ENCODE assay signal across 14 cellular contexts in genomic region chr10:119020627-119020946, GRCh38. TPM values are rescaled to one million over a fixed set of nuclear protein-coding genes. Genes with fewer than 3 reads are reported as not detected.
DNase-seq lines count a peak whose midpoint lies in the region; ATAC-seq and TF ChIP-seq lines count a peak whose summit lies in the region.
"Had no signal": no experiment of that assay in that cellular context is flagged by ENCODE, and none has a peak within 500 bp of the region (broad histone marks: within the 10 kb centered on the region; RNA-seq: fewer than 3 reads in every experiment).

No MANE protein-coding gene starts in this region.

- H3K27ac ChIP-seq in sigmoid colon (no peak overlapping the region), stomach (no peak overlapping the region)
- H3K27ac ChIP-seq: esophagus squamous epithelium, neutrophil had no signal

- H3K4me1 ChIP-seq in sigmoid colon = peaks cover 0 to 21% (median 11%) of the 10 kb centered on the region in 4 donors
- H3K4me1 ChIP-seq in stomach = peaks cover 8 to 18% (median 9%) of the 10 kb centered on the region in 4 donors

- TF ChIP-seq EP300 in Ishikawa (IDR thresholded peaks at IDR 0.05; ENCODE audit: borderline replicate concordance) = no peak
- TF ChIP-seq EP300 in sigmoid colon (IDR thresholded peaks at IDR 0.05) = no peak
- no peak for TF ChIP-seq EP300 in stomach (IDR thresholded peaks at IDR 0.05)

- H3K9me3 Mint-ChIP-seq in T-helper 1 cell treated with Interleukin-12 subunit alpha and Interleukin-12 subunit beta and Interleukin-4 antibody, amounts not matched to agents 30 μg/mL and 1 μg/mL, for 36 hours = peaks cover 3% of the 10 kb centered on the region
- no peaks in the 10 kb centered on the region for H3K9me3 Mint-ChIP-seq in dendritic cell treated with granulocyte-macrophage colony-stimulating factor and Interleukin-4, amounts not matched to agents 40 ng/mL and 50 ng/mL, for 4 days
- H3K9me3 Mint-ChIP-seq: central memory CD8-positive, alpha-beta T cell; T-cell had no signal

- ATAC-seq in GM18870 (IDR thresholded peaks at IDR 0.05; ENCODE audit: unreplicated experiment) = no peak
- ATAC-seq: T-cell had no signal

- TF ChIP-seq RAD21 in Ishikawa (IDR thresholded peaks at IDR 0.05; ENCODE audit: low read depth) = no peak

- WGBS in sigmoid colon, 2 donors = 9 to 39% methylated on average over 2 of the region's 2 CpGs
- WGBS in stomach, 5 donors = 12 to 27% (median 21%) methylated on average over 2 of the region's 2 CpGs

- H3K36me3 Mint-ChIP-seq in T-helper 1 cell treated with Interleukin-12 subunit alpha and Interleukin-12 subunit beta and Interleukin-4 antibody, amounts not matched to agents 30 μg/mL and 1 μg/mL, for 36 hours (ENCODE audit: low read depth) = no peaks in the 10 kb centered on the region
- no peaks in the 10 kb centered on the region for H3K36me3 Mint-ChIP-seq in dendritic cell treated with granulocyte-macrophage colony-stimulating factor and Interleukin-4, amounts not matched to agents 40 ng/mL and 50 ng/mL, for 4 days (ENCODE audit: low read depth)
- H3K36me3 Mint-ChIP-seq: T-cell had no signal

- no peak for TF ChIP-seq CTCF in sigmoid colon (IDR thresholded peaks at IDR 0.05)
- TF ChIP-seq CTCF in stomach (IDR thresholded peaks at IDR 0.05) = no peak

- no peak for TF ChIP-seq POLR2A in sigmoid colon (IDR thresholded peaks at IDR 0.05)
- no peak for TF ChIP-seq POLR2A in stomach (IDR thresholded peaks at IDR 0.05)

- H3K9me3 ChIP-seq in sigmoid colon = no peaks in the 10 kb centered on the region
- no peaks in the 10 kb centered on the region for H3K9me3 ChIP-seq in stomach
- H3K9me3 ChIP-seq: esophagus squamous epithelium, neutrophil had no signal

- H3K36me3 ChIP-seq in sigmoid colon = no peaks in the 10 kb centered on the region
- no peaks in the 10 kb centered on the region for H3K36me3 ChIP-seq in stomach
- H3K36me3 ChIP-seq: esophagus squamous epithelium, neutrophil had no signal

- H3K4me3 ChIP-seq in sigmoid colon (no peak overlapping the region), stomach (no peak overlapping the region)
- H3K4me3 ChIP-seq: esophagus squamous epithelium had no signal

- peaks cover 17% of the 10 kb centered on the region for H3K27me3 Mint-ChIP-seq in T-helper 1 cell treated with Interleukin-12 subunit alpha and Interleukin-12 subunit beta and Interleukin-4 antibody, amounts not matched to agents 30 μg/mL and 1 μg/mL, for 36 hours (ENCODE audit: low read depth)
- peaks cover 11% of the 10 kb centered on the region for H3K27me3 Mint-ChIP-seq in dendritic cell treated with granulocyte-macrophage colony-stimulating factor and Interleukin-4, amounts not matched to agents 40 ng/mL and 50 ng/mL, for 4 days

- H3K4me1 Mint-ChIP-seq in T-helper 1 cell treated with Interleukin-12 subunit alpha and Interleukin-12 subunit beta and Interleukin-4 antibody, amounts not matched to agents 30 μg/mL and 1 μg/mL, for 36 hours (ENCODE audit: low read depth) = no peaks in the 10 kb centered on the region
- peaks cover 5% of the 10 kb centered on the region for H3K4me1 Mint-ChIP-seq in dendritic cell treated with granulocyte-macrophage colony-stimulating factor and Interleukin-4, amounts not matched to agents 40 ng/mL and 50 ng/mL, for 4 days (ENCODE audit: low read depth)
- H3K4me1 Mint-ChIP-seq: central memory CD8-positive, alpha-beta T cell; T-cell had no signal

- no peaks in the 10 kb centered on the region for H3K27me3 ChIP-seq in sigmoid colon
- H3K27me3 ChIP-seq in stomach = no peaks in the 10 kb centered on the region
- H3K27me3 ChIP-seq: esophagus squamous epithelium, neutrophil had no signal

- DNase-seq in T-helper 1 cell (no peak), sigmoid colon (peak; percentile 30), stomach (no peak), KG1 (lab: John Stamatoyannopoulos, UW) (no peak)
- DNase-seq: esophagus squamous epithelium, left cardiac atrium, NCI-H1417, T-cell had no signal

- no peak overlapping the region for H3K4me3 Mint-ChIP-seq in T-helper 1 cell treated with Interleukin-12 subunit alpha and Interleukin-12 subunit beta and Interleukin-4 antibody, amounts not matched to agents 30 μg/mL and 1 μg/mL, for 36 hours
- H3K4me3 Mint-ChIP-seq in dendritic cell treated with granulocyte-macrophage colony-stimulating factor and Interleukin-4, amounts not matched to agents 40 ng/mL and 50 ng/mL, for 4 days = no peak overlapping the region
- H3K4me3 Mint-ChIP-seq: central memory CD8-positive, alpha-beta T cell; T-cell had no signal

- intact Hi-C loops in dendritic cell treated with granulocyte-macrophage colony-stimulating factor and Interleukin-4, amounts not matched to agents 40 ng/mL and 50 ng/mL, for 4 days (cut with micrococcal nuclease) = no loop called here
- intact Hi-C loops in sigmoid colon (cut with DNase I) = no loop called here
- intact Hi-C loops in stomach (cut with DNase I; ENCODE audit: low total_unique reads) = loop anchor here (10.0 kb wide), 1 partner anchor 266 kb away; the partner anchor contains the start of gene CACUL1

- H3K27ac Mint-ChIP-seq in T-helper 1 cell treated with Interleukin-12 subunit alpha and Interleukin-12 subunit beta and Interleukin-4 antibody, amounts not matched to agents 30 μg/mL and 1 μg/mL, for 36 hours = peak overlapping the region; percentile 49
- H3K27ac Mint-ChIP-seq in dendritic cell treated with granulocyte-macrophage colony-stimulating factor and Interleukin-4, amounts not matched to agents 40 ng/mL and 50 ng/mL, for 4 days = peak overlapping the region; percentile 36
- H3K27ac Mint-ChIP-seq: T-cell had no signal

TF ChIP-seq in Ishikawa, 13 proteins besides CTCF, POLR2A, EP300 and RAD21:
- no peak for TF ChIP-seq TEAD4 (IDR thresholded peaks at IDR 0.05)
- peak; percentile 88 for TF ChIP-seq EGR1 (IDR thresholded peaks at IDR 0.05)
- TF ChIP-seq TCF12 (IDR thresholded peaks at IDR 0.05; ENCODE audit: low read depth) = peak; percentile 15; the same call in 1 of the 2 replicates

RNA-seq across cellular contexts. Expression of gene NANOS1, which starts 8.9 kb away (rescaled TPM):
- total RNA-seq in sigmoid colon (1 to 10 TPM; 2.6 to 4.7 (median 4.0) TPM), stomach (10 to 100 TPM in 1 of 5 donors, 1 to 10 TPM in 3, under 1 TPM in 1; under 0.01 to 16.1 (median 5.1) TPM)
- polyA plus RNA-seq in sigmoid colon (under 1 TPM in 1 of 3 donors, not detected in 2; 0.69 TPM), stomach (1 to 10 TPM; 1.5 to 5.8 (median 2.2) TPM)
